In genomic region chr2:54704688-54705605, GRCh38 we compare ENCODE assay signal across 9 cellular contexts. TPM values are rescaled to one million over a fixed set of nuclear protein-coding genes. Genes with fewer than 3 reads are reported as not detected.
DNase-seq lines count a peak whose midpoint lies in the region; ATAC-seq and TF ChIP-seq lines count a peak whose summit lies in the region.
"Had no signal": no experiment of that assay in that cellular context is flagged by ENCODE, and none has a peak within 500 bp of the region (broad histone marks: within the 10 kb centered on the region; RNA-seq: fewer than 3 reads in every experiment).

No MANE protein-coding gene starts in this region.

- H3K4me1 ChIP-seq in OCI-LY7 (ENCODE audit: insufficient read depth, low read length, poor library complexity, severe bottlenecking) = peaks cover 18% of the 10 kb centered on the region

- H3K4me3 Mint-ChIP-seq in activated CD4-positive, alpha-beta T cell treated with anti-CD3 and anti-CD28 coated beads, Interleukin-2, amount 10 ng/mL, durations not matched to agents 24 days and 14 days = no peak overlapping the region
- H3K4me3 Mint-ChIP-seq: activated naive CD4-positive, alpha-beta T cell treated with anti-CD3 and anti-CD28 coated beads, Interleukin-2, amount 50 U/mL, for 24 hours had no signal

- intact Hi-C loops in activated CD4-positive, alpha-beta T cell treated with anti-CD3 and anti-CD28 coated beads, Interleukin-2, amount 10 ng/mL, durations not matched to agents 24 days and 14 days (cut with micrococcal nuclease) = loop anchor here (1.0 to 5.0 kb wide), 4 partner anchors 40 to 603 kb away; no protein-coding TSS in a partner anchor
- intact Hi-C loops in OCI-LY7 (cut with micrococcal nuclease; ENCODE audit: unreplicated experiment) = loop anchor here (1.0 to 10.0 kb wide), 7 partner anchors 40 to 1282 kb away; no protein-coding TSS in a partner anchor

- no peaks in the 10 kb centered on the region for H3K4me1 Mint-ChIP-seq in activated CD4-positive, alpha-beta T cell treated with anti-CD3 and anti-CD28 coated beads, Interleukin-2, amount 10 ng/mL, durations not matched to agents 24 days and 14 days

- CTCF ChIA-PET in OCI-LY7 (lab: Charles Lee; ENCODE audit: unreplicated experiment) = interaction anchor here (0.5 to 2.7 kb wide), 9 partner anchors 26 to 599 kb away, joined by 3 to 18 read pairs (median 5); no protein-coding TSS in a partner anchor

- no peaks in the 10 kb centered on the region for H3K36me3 Mint-ChIP-seq in activated CD4-positive, alpha-beta T cell treated with anti-CD3 and anti-CD28 coated beads, Interleukin-2, amount 10 ng/mL, durations not matched to agents 24 days and 14 days (ENCODE audit: low read depth)
- H3K36me3 Mint-ChIP-seq: activated naive CD4-positive, alpha-beta T cell treated with anti-CD3 and anti-CD28 coated beads, Interleukin-2, amount 50 U/mL, for 24 hours had no signal

- no peaks in the 10 kb centered on the region for H4K20me1 ChIP-seq in OCI-LY7 (ENCODE audit: insufficient read depth, low read length)

- H3K9me3 ChIP-seq in OCI-LY7 (ENCODE audit: low read length) = no peaks in the 10 kb centered on the region

- no peak overlapping the region for H3K4me3 ChIP-seq in OCI-LY7 (ENCODE audit: low read depth, low read length, poor library complexity, severe bottlenecking)

- DNase-seq in activated CD4-positive, alpha-beta T cell treated with anti-CD3 and anti-CD28 coated beads, Interleukin-2, amount 10 ng/mL, durations not matched to agents 24 days and 14 days = peak; percentile 68
- no peak for DNase-seq in activated CD4-positive, alpha-beta T cell treated with anti-CD3 and anti-CD28 coated beads, Interleukin-2, amount 50 U/mL, for 48 hours
- DNase-seq in HT1080 (ENCODE audit: low read depth) = peak; percentile 44
- DNase-seq in OCI-LY7 (ENCODE audit: low spot score) = peak; percentile 81
- peak; percentile 54 to 71 for DNase-seq in dermis microvascular lymphatic vessel endothelial cell (ENCODE audit: low read depth in 2 of 2)
- DNase-seq in midbrain (lab: John Stamatoyannopoulos, UW) = peak; percentile 80
- no peak for DNase-seq in stimulated activated naive CD4-positive, alpha-beta T cell treated with Interleukin-2 at 50 U/mL for 16 hours (lab: John Stamatoyannopoulos, UW)

- H3K79me2 ChIP-seq in OCI-LY7 (ENCODE audit: insufficient read depth, low read depth, low read length) = no peaks in the 10 kb centered on the region

- no TSS peak for BruUV-seq in OCI-LY7 (replicated peaks; lab: Mats Ljungman, UMichigan)

- no peaks in the 10 kb centered on the region for H3K9me2 ChIP-seq in OCI-LY7 (ENCODE audit: insufficient read depth, low read length)

- no peak overlapping the region for H3K4me2 ChIP-seq in OCI-LY7 (ENCODE audit: low read length)

- H3K27ac ChIP-seq in OCI-LY7 (ENCODE audit: low read depth, low read length, poor library complexity, severe bottlenecking) = no peak overlapping the region

- POLR2A ChIA-PET in OCI-LY7 (lab: Charles Lee) = interaction anchor here (0.5 to 1.9 kb wide), 23 partner anchors 11 to 613 kb away, joined by 3 to 12 read pairs (median 4); no protein-coding TSS in a partner anchor

- H3K27me3 Mint-ChIP-seq in activated CD4-positive, alpha-beta T cell treated with anti-CD3 and anti-CD28 coated beads, Interleukin-2, amount 10 ng/mL, durations not matched to agents 24 days and 14 days = peaks cover 61% of the 10 kb centered on the region

- no peak overlapping the region for H3K27ac Mint-ChIP-seq in activated CD4-positive, alpha-beta T cell treated with anti-CD3 and anti-CD28 coated beads, Interleukin-2, amount 10 ng/mL, durations not matched to agents 24 days and 14 days
- H3K27ac Mint-ChIP-seq: activated naive CD4-positive, alpha-beta T cell treated with anti-CD3 and anti-CD28 coated beads, Interleukin-2, amount 50 U/mL, for 24 hours had no signal

- peak; percentile 97 for TF ChIP-seq CTCF in OCI-LY7 (conservative IDR thresholded peaks at IDR 0.05; ENCODE audit: low read length)

- H3K36me3 ChIP-seq in OCI-LY7 (ENCODE audit: insufficient read depth, low read length) = no peaks in the 10 kb centered on the region

- peak overlapping the region; percentile 81 for H2AFZ ChIP-seq in OCI-LY7 (ENCODE audit: low read length)

- no peaks in the 10 kb centered on the region for H3K9me3 Mint-ChIP-seq in activated CD4-positive, alpha-beta T cell treated with anti-CD3 and anti-CD28 coated beads, Interleukin-2, amount 10 ng/mL, durations not matched to agents 24 days and 14 days
- H3K9me3 Mint-ChIP-seq: activated naive CD4-positive, alpha-beta T cell treated with anti-CD3 and anti-CD28 coated beads, Interleukin-2, amount 50 U/mL, for 24 hours had no signal

- no peak for ATAC-seq in HG03025 (IDR thresholded peaks at IDR 0.05; ENCODE audit: low FRiP score, unreplicated experiment)

RNA-seq across cellular contexts. Expression of gene EML6, which starts 18.5 kb away (rescaled TPM):
- total RNA-seq in activated CD4-positive, alpha-beta T cell treated with anti-CD3 and anti-CD28 coated beads, Interleukin-2, amount 10 ng/mL, durations not matched to agents 24 days and 14 days = 0.77 and 0.83 TPM in 2 replicates
- 1.6 and 1.8 TPM in 2 replicates for total RNA-seq in HT1080 (2014; rRNA removed; shearing (Covaris generic))
- polyA plus RNA-seq in HT1080 (2015; cell fraction: cytosol; rRNA removed) = 1.1 and 1.3 TPM in 2 replicates
- 4.5 TPM in 2 replicates for polyA plus RNA-seq in HT1080 (2015; cell fraction: nucleus; rRNA removed)
- total RNA-seq in OCI-LY7 (2014; rRNA removed; shearing (Covaris generic)) = 298 and 367 TPM in 2 replicates
- total RNA-seq in OCI-LY7 (2022) (310 and 338 TPM in 2 replicates), dermis microvascular lymphatic vessel endothelial cell (0.63 and 0.77 TPM in 2 replicates)

Comparison
In these comparisons a context has a peak if more than half of its experiments do, and no peak if none do; other contexts are left out.
1. DNase-seq: peak in activated CD4-positive, alpha-beta T cell treated with anti-CD3 and anti-CD28 coated beads, Interleukin-2, amount 10 ng/mL, durations not matched to agents 24 days and 14 days (single experiment), HT1080 (single experiment), OCI-LY7 (single experiment), dermis microvascular lymphatic vessel endothelial cell (2 of 2) and midbrain (single experiment); none in activated CD4-positive, alpha-beta T cell treated with anti-CD3 and anti-CD28 coated beads, Interleukin-2, amount 50 U/mL, for 48 hours (0 of 2) and stimulated activated naive CD4-positive, alpha-beta T cell treated with Interleukin-2 at 50 U/mL for 16 hours (single experiment).
2. RNA of gene EML6, which starts 18.5 kb away (total RNA-seq): 298 to 367 TPM in OCI-LY7; 1.6 to 1.8 TPM in HT1080, 0.63 to 0.77 TPM in dermis microvascular lymphatic vessel endothelial cell and 0.77 to 0.83 TPM in activated CD4-positive, alpha-beta T cell treated with anti-CD3 and anti-CD28 coated beads, Interleukin-2, amount 10 ng/mL, durations not matched to agents 24 days and 14 days; every median in the first group is over 100 times any median in the second.